In genomic region chr1:214464303-214465287, GRCh38 we compare ENCODE assay signal across 1 cellular context.
TF ChIP-seq lines count a peak whose summit lies in the region.

No MANE protein-coding gene starts in this region.

TF ChIP-seq in IMR-90, 13 proteins besides CTCF, POLR2A, EP300 and RAD21 (continued from another document):
- no peak for TF ChIP-seq BHLHE40 (IDR thresholded peaks at IDR 0.05; ENCODE audit: low read depth, low read length)
- TF ChIP-seq RFX5 (IDR thresholded peaks at IDR 0.05; ENCODE audit: low read depth, low read length): no peak
- no peak for TF ChIP-seq RCOR1 (IDR thresholded peaks at IDR 0.05; ENCODE audit: insufficient replicate concordance, low read length)
- no peak for TF ChIP-seq MXI1 (IDR thresholded peaks at IDR 0.05; ENCODE audit: borderline replicate concordance, low read depth, low read length)
- no peak for TF ChIP-seq CHD1 (IDR thresholded peaks at IDR 0.05; ENCODE audit: low read depth, low read length)
- TF ChIP-seq CEBPB (IDR thresholded peaks at IDR 0.05; ENCODE audit: low read depth, low read length): no peak
- no peak for TF ChIP-seq ELK1 (IDR thresholded peaks at IDR 0.05; ENCODE audit: borderline replicate concordance, low read depth, low read length)
- TF ChIP-seq MAZ (IDR thresholded peaks at IDR 0.05; ENCODE audit: borderline replicate concordance, low read depth, low read length): no peak
- no peak for TF ChIP-seq USF2 (IDR thresholded peaks at IDR 0.05; ENCODE audit: low read depth, low read length)
- TF ChIP-seq FOS (IDR thresholded peaks at IDR 0.05; ENCODE audit: low read depth, low read length): no peak
- TF ChIP-seq SMC3 (IDR thresholded peaks at IDR 0.05; ENCODE audit: low read depth, low read length): no peak
